2 cellular contexts compared by ENCODE assay signal in genomic region chr4:81919810-81920209, GRCh38.
TF ChIP-seq lines count a peak whose summit lies in the region.

No MANE protein-coding gene starts in this region.

TF ChIP-seq in WTC11, 78 proteins besides CTCF, POLR2A, EP300 and RAD21:
- TF ChIP-seq, protein P1, sequence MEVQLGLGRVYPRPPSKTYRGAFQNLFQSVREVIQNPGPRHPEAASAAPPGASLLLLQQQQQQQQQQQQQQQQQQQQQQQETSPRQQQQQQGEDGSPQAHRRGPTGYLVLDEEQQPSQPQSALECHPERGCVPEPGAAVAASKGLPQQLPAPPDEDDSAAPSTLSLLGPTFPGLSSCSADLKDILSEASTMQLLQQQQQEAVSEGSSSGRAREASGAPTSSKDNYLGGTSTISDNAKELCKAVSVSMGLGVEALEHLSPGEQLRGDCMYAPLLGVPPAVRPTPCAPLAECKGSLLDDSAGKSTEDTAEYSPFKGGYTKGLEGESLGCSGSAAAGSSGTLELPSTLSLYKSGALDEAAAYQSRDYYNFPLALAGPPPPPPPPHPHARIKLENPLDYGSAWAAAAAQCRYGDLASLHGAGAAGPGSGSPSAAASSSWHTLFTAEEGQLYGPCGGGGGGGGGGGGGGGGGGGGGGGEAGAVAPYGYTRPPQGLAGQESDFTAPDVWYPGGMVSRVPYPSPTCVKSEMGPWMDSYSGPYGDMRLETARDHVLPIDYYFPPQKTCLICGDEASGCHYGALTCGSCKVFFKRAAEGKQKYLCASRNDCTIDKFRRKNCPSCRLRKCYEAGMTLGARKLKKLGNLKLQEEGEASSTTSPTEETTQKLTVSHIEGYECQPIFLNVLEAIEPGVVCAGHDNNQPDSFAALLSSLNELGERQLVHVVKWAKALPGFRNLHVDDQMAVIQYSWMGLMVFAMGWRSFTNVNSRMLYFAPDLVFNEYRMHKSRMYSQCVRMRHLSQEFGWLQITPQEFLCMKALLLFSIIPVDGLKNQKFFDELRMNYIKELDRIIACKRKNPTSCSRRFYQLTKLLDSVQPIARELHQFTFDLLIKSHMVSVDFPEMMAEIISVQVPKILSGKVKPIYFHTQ (CRISPR knock-in tag; IDR thresholded peaks at IDR 0.05), result no peak
- TF ChIP-seq MXD4 (CRISPR knock-in tag; IDR thresholded peaks at IDR 0.05; ENCODE audit: borderline replicate concordance) (no peak), ZNF138 (CRISPR knock-in tag; conservative IDR thresholded peaks at IDR 0.05) (no peak), ZNF396 (CRISPR knock-in tag; IDR thresholded peaks at IDR 0.05; ENCODE audit: borderline replicate concordance) (no peak), NR3C1 (CRISPR knock-in tag; conservative IDR thresholded peaks at IDR 0.05; ENCODE audit: low read depth) (no peak), ZBTB21 (CRISPR knock-in tag; IDR thresholded peaks at IDR 0.05; ENCODE audit: borderline replicate concordance) (no peak)
- TF ChIP-seq, protein P2, sequence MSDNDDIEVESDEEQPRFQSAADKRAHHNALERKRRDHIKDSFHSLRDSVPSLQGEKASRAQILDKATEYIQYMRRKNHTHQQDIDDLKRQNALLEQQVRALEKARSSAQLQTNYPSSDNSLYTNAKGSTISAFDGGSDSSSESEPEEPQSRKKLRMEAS (CRISPR knock-in tag; IDR thresholded peaks at IDR 0.05), result no peak

TF ChIP-seq in HepG2, 621 proteins besides CTCF, POLR2A, EP300 and RAD21:
- TF ChIP-seq, protein P3, sequence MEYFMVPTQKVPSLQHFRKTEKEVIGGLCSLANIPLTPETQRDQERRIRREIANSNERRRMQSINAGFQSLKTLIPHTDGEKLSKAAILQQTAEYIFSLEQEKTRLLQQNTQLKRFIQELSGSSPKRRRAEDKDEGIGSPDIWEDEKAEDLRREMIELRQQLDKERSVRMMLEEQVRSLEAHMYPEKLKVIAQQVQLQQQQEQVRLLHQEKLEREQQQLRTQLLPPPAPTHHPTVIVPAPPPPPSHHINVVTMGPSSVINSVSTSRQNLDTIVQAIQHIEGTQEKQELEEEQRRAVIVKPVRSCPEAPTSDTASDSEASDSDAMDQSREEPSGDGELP (IDR thresholded peaks at IDR 0.05; ENCODE audit: borderline replicate concordance, low read depth), result no peak
- 0 out of 2 replicates have a peak, but pooled peaks have one; percentile 6 for TF ChIP-seq STAG1 (CRISPR knock-in tag; IDR thresholded peaks at IDR 0.05)
TF ChIP-seq in HepG2: peak in this region for 1.
